ENCODE assay signal across 22 cellular contexts in the genomic region with DNA sequence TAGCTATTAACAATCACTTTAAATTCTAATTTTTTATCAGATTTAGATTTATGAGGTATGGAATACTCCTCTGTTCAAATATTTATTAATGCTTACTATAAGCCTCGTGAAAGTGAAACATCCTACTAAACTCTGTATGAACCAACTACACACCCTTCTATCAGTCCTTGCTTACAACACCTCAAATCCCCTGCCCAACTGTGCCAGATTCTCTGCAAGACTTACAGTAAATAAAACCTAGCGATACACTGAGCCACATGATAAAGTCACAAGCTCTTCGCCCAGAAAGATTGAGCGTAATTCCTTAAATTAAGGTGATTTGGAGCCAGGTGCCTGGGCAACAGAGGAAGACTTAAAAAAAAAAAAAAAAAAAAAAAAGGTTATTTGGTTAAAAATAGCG. TPM values are rescaled to one million over a fixed set of nuclear protein-coding genes. Genes with fewer than 3 reads are reported as not detected.
"Had no signal": no experiment of that assay in that cellular context is flagged by ENCODE, and none has a peak within 500 bp of the region (broad histone marks: within the 10 kb centered on the region; RNA-seq: fewer than 3 reads in every experiment).

No MANE protein-coding gene starts in this region.

- H3K4me1 ChIP-seq: foreskin keratinocyte had no signal

- H3K36me3 Mint-ChIP-seq: naive B cell; stimulated activated naive B cell treated with anti-CD40 and anti-IgM and Interleukin-4, amounts not matched to agents 10 μg/mL and 1 μg/mL and 100 μg/mL, for 72 hours had no signal

- H3K27me3 Mint-ChIP-seq: naive B cell; stimulated activated naive B cell treated with anti-CD40 and anti-IgM and Interleukin-4, amounts not matched to agents 10 μg/mL and 1 μg/mL and 100 μg/mL, for 72 hours had no signal

- H3K27ac ChIP-seq: epithelial cell of prostate, foreskin keratinocyte, psoas muscle had no signal

- H3K4me3 ChIP-seq: esophagus squamous epithelium, psoas muscle, skin epidermis, testis, tibial nerve, upper lobe of right lung, vagina had no signal

- H3K27ac Mint-ChIP-seq: stimulated activated naive B cell treated with anti-CD40 and anti-IgM and Interleukin-4, amounts not matched to agents 10 μg/mL and 1 μg/mL and 100 μg/mL, for 72 hours; stimulated activated naive CD8-positive, alpha-beta T cell treated with anti-CD3 and anti-CD28 coated beads, Interleukin-15, amount 100 ng/mL, for 72 hours had no signal

- DNase-seq: cortex of kidney; effector memory CD4-positive, alpha-beta T cell; esophagus squamous epithelium; foreskin keratinocyte; left colon; mesendoderm; naive B cell; psoas muscle; retina; stimulated activated CD4-positive, alpha-beta T cell treated with anti-CD3 and anti-CD28 coated beads, Interleukin-2, amount 100 ng/mL, for 24 hours; stimulated activated CD4-positive, alpha-beta T cell treated with anti-CD3 and anti-CD28 coated beads, Interleukin-4, amount 100 ng/mL, for 4 hours; stimulated activated naive B cell treated with anti-CD40 and anti-IgM and Interleukin-4, amounts not matched to agents 10 μg/mL and 1 μg/mL and 100 μg/mL, for 72 hours; stimulated activated naive CD8-positive, alpha-beta T cell treated with anti-CD3 and anti-CD28 coated beads, Interleukin-15, amount 100 ng/mL, for 72 hours; testis; upper lobe of right lung had no signal

- H3K36me3 ChIP-seq: esophagus squamous epithelium, tibial nerve, upper lobe of right lung, vagina had no signal

- H3K9me3 ChIP-seq: esophagus squamous epithelium, psoas muscle, testis, tibial nerve, upper lobe of right lung, vagina had no signal

- H3K4me3 Mint-ChIP-seq: nephron; stimulated activated naive B cell treated with anti-CD40 and anti-IgM and Interleukin-4, amounts not matched to agents 10 μg/mL and 1 μg/mL and 100 μg/mL, for 72 hours; stimulated activated naive CD8-positive, alpha-beta T cell treated with anti-CD3 and anti-CD28 coated beads, Interleukin-15, amount 100 ng/mL, for 72 hours had no signal

- H3K9me3 Mint-ChIP-seq: naive B cell; nephron; stimulated activated naive B cell treated with anti-CD40 and anti-IgM and Interleukin-4, amounts not matched to agents 10 μg/mL and 1 μg/mL and 100 μg/mL, for 72 hours; stimulated activated naive CD8-positive, alpha-beta T cell treated with anti-CD3 and anti-CD28 coated beads, Interleukin-15, amount 100 ng/mL, for 72 hours had no signal

- H3K27me3 ChIP-seq: esophagus squamous epithelium, foreskin keratinocyte, testis, tibial nerve, upper lobe of right lung, vagina had no signal

RNA-seq across cellular contexts. Expression of a gene that starts 17.3 kb away (rescaled TPM):
- total RNA-seq: liver, lung microvascular endothelial cell, vagina had no signal
